ENCODE assay signal across 11 cellular contexts in the genomic region with DNA sequence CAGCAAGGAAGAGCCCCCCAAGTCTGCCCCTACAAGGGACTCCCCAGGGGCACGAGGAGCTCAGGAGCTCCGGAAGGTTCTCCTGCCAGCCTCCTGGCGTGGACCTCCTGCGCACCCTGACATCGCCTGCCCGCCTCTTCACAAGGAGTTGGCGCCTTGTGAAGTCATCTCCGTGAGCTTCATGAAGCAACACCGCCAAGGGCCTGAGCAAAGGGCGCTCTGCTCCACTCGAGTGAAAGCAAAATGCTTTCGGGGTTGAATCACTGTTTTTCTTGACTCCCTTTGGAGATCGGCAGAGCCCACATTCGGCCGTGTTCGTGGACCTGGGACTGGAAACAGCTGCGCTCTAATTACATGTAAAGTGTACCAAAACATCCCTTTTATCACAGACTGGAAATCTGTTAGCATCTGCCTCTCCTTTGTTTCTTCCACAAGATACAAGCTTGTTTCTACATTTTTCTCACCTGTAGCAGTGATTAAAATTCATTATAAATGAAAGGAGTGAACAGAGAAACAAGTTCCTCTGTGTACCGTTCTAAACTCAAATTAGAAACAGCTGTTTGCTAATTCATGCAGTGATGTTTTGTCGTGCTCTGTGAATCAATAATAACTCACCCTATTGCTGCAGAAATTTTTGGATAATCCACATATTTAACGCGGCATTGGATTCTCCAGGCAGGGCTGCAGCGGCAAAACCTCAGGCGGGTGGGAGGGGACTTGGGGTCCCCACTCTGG.
DNase-seq lines count a peak whose midpoint lies in the region; TF ChIP-seq lines count a peak whose summit lies in the region.
"Had no signal": no experiment of that assay in that cellular context is flagged by ENCODE, and none has a peak within 500 bp of the region (broad histone marks: within the 10 kb centered on the region; RNA-seq: fewer than 3 reads in every experiment).

No MANE protein-coding gene starts in this region.

- H3K36me3 ChIP-seq in hepatocyte (replicated peaks; ENCODE audit: insufficient read depth, low read depth): no peaks in the 10 kb centered on the region
- H3K36me3 ChIP-seq in sigmoid colon: no peaks in the 10 kb centered on the region

- H3K79me2 ChIP-seq in hepatocyte: no peaks in the 10 kb centered on the region

- peak overlapping the region; percentile 47 for H3K4me2 ChIP-seq in hepatocyte

- TF ChIP-seq POLR2A in sigmoid colon (IDR thresholded peaks at IDR 0.05): no peak

- TF ChIP-seq EP300 in sigmoid colon (IDR thresholded peaks at IDR 0.05): no peak

- H3K4me3 ChIP-seq in astrocyte of the spinal cord (ENCODE audit: low read depth, low read length) (no peak overlapping the region), hepatocyte (no peak overlapping the region), sigmoid colon (peak overlapping the region in 2 of 4 donors; percentile 11 to 16)

- peaks cover 44% of the 10 kb centered on the region for H3K4me1 ChIP-seq in hepatocyte (ENCODE audit: insufficient read depth)
- H3K4me1 ChIP-seq in sigmoid colon: peaks cover 0 to 17% (median 7%) of the 10 kb centered on the region in 4 donors

- H2AFZ ChIP-seq in hepatocyte: no peak overlapping the region

- in situ Hi-C loops in astrocyte of the spinal cord (cut with HindIII; ENCODE audit: low sequenced_read_pairs): no loop called here

- no peak for TF ChIP-seq CTCF in astrocyte of the spinal cord (IDR thresholded peaks at IDR 0.05; ENCODE audit: low read depth, low read length)
- TF ChIP-seq CTCF in hepatocyte (IDR thresholded peaks at IDR 0.05; ENCODE audit: poor library complexity): no peak
- TF ChIP-seq CTCF in sigmoid colon (IDR thresholded peaks at IDR 0.05): no peak

- peak; percentile 83 for DNase-seq in EH (ENCODE audit: low read depth)
- peak; percentile 80 for DNase-seq in astrocyte of the spinal cord (ENCODE audit: low read depth, low spot score)
- DNase-seq in hepatocyte (ENCODE audit: low spot score): peak; percentile 53
- DNase-seq in sigmoid colon: peak; percentile 85
- no peak for DNase-seq in GM19240 (ENCODE audit: insufficient read length, low spot score)
- no peak for DNase-seq in COLO829 (ENCODE audit: low spot score)
- no peak for DNase-seq in HuH-7.5 (ENCODE audit: low spot score)
- no peak for DNase-seq in NAMALWA (ENCODE audit: low spot score)
- DNase-seq: activated gamma-delta T cell, islet precursor cell had no signal

- H3K27ac ChIP-seq in hepatocyte (peak overlapping the region; percentile 69), sigmoid colon (peak overlapping the region; percentile 53 to 71 (median 62))
- H3K27ac ChIP-seq: VCaP had no signal

- intact Hi-C loops in sigmoid colon (cut with DNase I): no loop called here

- H3K9me2 ChIP-seq in hepatocyte (replicated peaks; ENCODE audit: insufficient read depth): no peaks in the 10 kb centered on the region

- WGBS in hepatocyte (ENCODE audit: low lambda C conversion rate, missing lambda C conversion rate): 68% methylated on average over 23 of the region's 23 CpGs
- 73 to 76% methylated on average over 23 of the region's 23 CpGs for WGBS in sigmoid colon, 2 donors

- H3K9me3 ChIP-seq in hepatocyte (ENCODE audit: low read depth) (peaks cover 8% of the 10 kb centered on the region), sigmoid colon (peaks cover 3 to 6% (median 4%) of the 10 kb centered on the region in 4 donors)

- H4K20me1 ChIP-seq in hepatocyte (ENCODE audit: insufficient read depth, poor library complexity, severe bottlenecking): no peaks in the 10 kb centered on the region

- H3K27me3 ChIP-seq in hepatocyte: no peaks in the 10 kb centered on the region
- no peaks in the 10 kb centered on the region for H3K27me3 ChIP-seq in sigmoid colon

Comparison
In these comparisons a context has a peak if more than half of its experiments do, and no peak if none do; other contexts are left out.
1. DNase-seq: peak in EH (single experiment), astrocyte of the spinal cord (single experiment), hepatocyte (single experiment) and sigmoid colon (single experiment); none in GM19240 (single experiment), COLO829 (single experiment), HuH-7.5 (single experiment) and NAMALWA (single experiment).